8 cellular contexts compared by ENCODE assay signal in genomic region chr17:82217530-82218204, GRCh38. TPM values are rescaled to one million over a fixed set of nuclear protein-coding genes. Genes with fewer than 3 reads are reported as not detected.
DNase-seq lines count a peak whose midpoint lies in the region; ATAC-seq and TF ChIP-seq lines count a peak whose summit lies in the region.

No MANE protein-coding gene starts in this region.

- H3K4me1 ChIP-seq in left lung, result peaks cover 24 to 94% of the 10 kb centered on the region in 2 donors
- H3K4me1 ChIP-seq in vagina, result peaks cover 37% of the 10 kb centered on the region

- peak overlapping the region; percentile 89 to 98 for H3K27ac ChIP-seq in left lung
- peak overlapping the region; percentile 33 for H3K27ac ChIP-seq in vagina

- in situ Hi-C loops in astrocyte of the spinal cord (cut with HindIII; ENCODE audit: low sequenced_read_pairs), result no loop called here

- ATAC-seq in activated CD8-positive, alpha-beta memory T cell treated with anti-CD3 and anti-CD28 coated beads, Interleukin-2, amount 10 ng/mL, durations not matched to agents 7 days and 5 days, result no peak
- ATAC-seq in left lung, result peak; percentile 52
- ATAC-seq in GM21367 (IDR thresholded peaks at IDR 0.05; ENCODE audit: unreplicated experiment), result no peak
- ATAC-seq in HG03108 (IDR thresholded peaks at IDR 0.05; ENCODE audit: unreplicated experiment), result no peak

- H3K27me3 ChIP-seq in left lung, result no peaks in the 10 kb centered on the region
- no peaks in the 10 kb centered on the region for H3K27me3 ChIP-seq in vagina

- no peak for TF ChIP-seq CTCF in astrocyte of the spinal cord (IDR thresholded peaks at IDR 0.05; ENCODE audit: low read depth, low read length)
- TF ChIP-seq CTCF in left lung (IDR thresholded peaks at IDR 0.05), result no peak
- no peak for TF ChIP-seq CTCF in vagina (IDR thresholded peaks at IDR 0.05)

- H3K4me3 Mint-ChIP-seq in activated CD8-positive, alpha-beta memory T cell treated with anti-CD3 and anti-CD28 coated beads, Interleukin-2, amount 10 ng/mL, durations not matched to agents 7 days and 5 days, result no peak overlapping the region

- no peaks in the 10 kb centered on the region for H3K9me3 ChIP-seq in left lung
- H3K9me3 ChIP-seq in vagina, result no peaks in the 10 kb centered on the region

- H3K36me3 ChIP-seq in left lung (no peaks in the 10 kb centered on the region), vagina (no peaks in the 10 kb centered on the region)

- no peaks in the 10 kb centered on the region for H3K36me3 Mint-ChIP-seq in activated CD8-positive, alpha-beta memory T cell treated with anti-CD3 and anti-CD28 coated beads, Interleukin-2, amount 10 ng/mL, durations not matched to agents 7 days and 5 days

- H3K4me3 ChIP-seq in astrocyte of the spinal cord (ENCODE audit: low read depth, low read length) (no peak overlapping the region), left lung (peak overlapping the region in 1 of 2 donors; percentile 30), vagina (no peak overlapping the region)

- intact Hi-C loops in left lung (cut with DNase I), result no loop called here
- intact Hi-C loops in vagina (cut with DNase I), result no loop called here

- H3K9me3 Mint-ChIP-seq in activated CD8-positive, alpha-beta memory T cell treated with anti-CD3 and anti-CD28 coated beads, Interleukin-2, amount 10 ng/mL, durations not matched to agents 7 days and 5 days (ENCODE audit: low read depth), result no peaks in the 10 kb centered on the region

- no peaks in the 10 kb centered on the region for H3K27me3 Mint-ChIP-seq in activated CD8-positive, alpha-beta memory T cell treated with anti-CD3 and anti-CD28 coated beads, Interleukin-2, amount 10 ng/mL, durations not matched to agents 7 days and 5 days

- H3K27ac Mint-ChIP-seq in activated CD8-positive, alpha-beta memory T cell treated with anti-CD3 and anti-CD28 coated beads, Interleukin-2, amount 10 ng/mL, durations not matched to agents 7 days and 5 days, result peak overlapping the region; percentile 71

- DNase-seq in activated CD8-positive, alpha-beta memory T cell treated with anti-CD3 and anti-CD28 coated beads, Interleukin-2, amount 10 ng/mL, durations not matched to agents 7 days and 5 days, result peak; percentile 53
- DNase-seq in activated CD8-positive, alpha-beta memory T cell treated with anti-CD3 and anti-CD28 coated beads, Interleukin-2, amount 50 U/mL, for 48 hours, result no peak
- DNase-seq in astrocyte of the spinal cord (ENCODE audit: low read depth, low spot score) (peak; percentile 87), left lung (peak; percentile 92 to 97), vagina (ENCODE audit: extremely low spot score in 2 of 2) (peak in 1 of 2 donors; percentile 85)
- DNase-seq in activated CD4-positive, CD25-positive, alpha-beta regulatory T cell treated with anti-CD3 and anti-CD28 coated beads, Interleukin-2, amount 50 U/mL, for 72 hours, result no peak

- CTCF ChIA-PET in activated CD8-positive, alpha-beta memory T cell treated with anti-CD3 and anti-CD28 coated beads, Interleukin-2, amount 10 ng/mL, durations not matched to agents 7 days and 5 days (lab: Charles Lee), result no interaction called here

- H3K4me1 Mint-ChIP-seq in activated CD8-positive, alpha-beta memory T cell treated with anti-CD3 and anti-CD28 coated beads, Interleukin-2, amount 10 ng/mL, durations not matched to agents 7 days and 5 days, result peaks cover 39% of the 10 kb centered on the region

- TF ChIP-seq POLR2A in vagina (IDR thresholded peaks at IDR 0.05), result no peak

RNA-seq across cellular contexts. Expression of gene CCDC57, which starts 5.0 kb away (rescaled TPM):
- 10 to 100 TPM; 70.2 to 73.9 TPM for total RNA-seq in activated CD8-positive, alpha-beta memory T cell treated with anti-CD3 and anti-CD28 coated beads, Interleukin-2, amount 10 ng/mL, durations not matched to agents 7 days and 5 days
- 10 to 100 TPM; 41.7 to 54.5 TPM for total RNA-seq in left lung
- total RNA-seq in vagina, result 26.5 TPM

RNA-seq across cellular contexts. Expression of gene SLC16A3, which starts 11.2 kb away (rescaled TPM):
- total RNA-seq in activated CD8-positive, alpha-beta memory T cell treated with anti-CD3 and anti-CD28 coated beads, Interleukin-2, amount 10 ng/mL, durations not matched to agents 7 days and 5 days, result 100 to 1,000 TPM; 119 to 148 TPM
- total RNA-seq in left lung (100 to 1,000 TPM in 1 of 2 donors, 10 to 100 TPM in 1; 71.2 to 149 TPM), vagina (21.1 TPM)

RNA-seq across cellular contexts. Expression of gene CSNK1D, which starts 55.8 kb away (rescaled TPM):
- total RNA-seq in activated CD8-positive, alpha-beta memory T cell treated with anti-CD3 and anti-CD28 coated beads, Interleukin-2, amount 10 ng/mL, durations not matched to agents 7 days and 5 days, result 100 to 1,000 TPM; 120 to 139 TPM
- total RNA-seq in left lung, result 100 to 1,000 TPM; 122 to 160 TPM
- 67.8 TPM for total RNA-seq in vagina

Comparison
In these comparisons a context has a peak if more than half of its experiments do, and no peak if none do; other contexts are left out.
1. DNase-seq: peak in activated CD8-positive, alpha-beta memory T cell treated with anti-CD3 and anti-CD28 coated beads, Interleukin-2, amount 10 ng/mL, durations not matched to agents 7 days and 5 days (single experiment), astrocyte of the spinal cord (single experiment) and left lung (2 of 2); none in activated CD8-positive, alpha-beta memory T cell treated with anti-CD3 and anti-CD28 coated beads, Interleukin-2, amount 50 U/mL, for 48 hours (single experiment) and activated CD4-positive, CD25-positive, alpha-beta regulatory T cell treated with anti-CD3 and anti-CD28 coated beads, Interleukin-2, amount 50 U/mL, for 72 hours (single experiment).